In the genomic region with DNA sequence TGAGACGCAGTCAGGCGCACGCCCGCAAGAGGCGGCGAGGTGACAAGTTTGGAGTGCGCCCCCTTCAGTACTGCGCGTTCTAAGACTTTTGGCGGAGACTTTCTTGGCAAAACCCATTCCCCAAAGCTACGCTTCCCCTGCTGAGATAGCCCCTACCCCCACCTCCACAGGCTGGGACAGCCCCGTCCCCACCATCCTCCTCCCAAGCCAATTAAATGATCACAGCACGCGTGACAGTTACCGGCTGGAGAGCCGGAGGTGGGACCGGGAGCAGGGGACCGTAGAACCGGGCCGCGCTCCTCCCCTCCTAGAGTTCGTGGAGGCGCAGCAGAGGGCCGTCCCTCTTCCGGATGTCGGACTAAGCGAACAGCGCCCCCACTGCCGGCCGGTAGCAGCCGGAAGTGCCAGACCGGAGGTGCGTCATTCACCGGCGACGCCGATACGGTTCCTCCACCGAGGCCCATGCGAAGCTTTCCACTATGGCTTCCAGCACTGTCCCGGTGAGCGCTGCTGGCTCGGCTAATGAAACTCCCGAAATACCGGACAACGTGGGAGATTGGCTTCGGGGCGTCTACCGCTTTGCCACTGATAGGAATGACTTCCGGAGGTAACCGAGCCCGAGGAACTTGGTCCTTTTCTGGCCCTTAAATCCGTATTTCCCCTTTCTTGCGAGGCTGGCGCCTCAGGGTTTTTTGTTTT, we compare ENCODE assay signal across 8 cellular contexts. TPM values are rescaled to one million over a fixed set of nuclear protein-coding genes. Genes with fewer than 3 reads are reported as not detected.
DNase-seq lines count a peak whose midpoint lies in the region; ATAC-seq and TF ChIP-seq lines count a peak whose summit lies in the region.

TOMM6 (plus strand) TSS at position 476 of the 699 bp plus-strand sequence; CDS start at position 480, 4 bp downstream.

- H3K4me3 ChIP-seq in Caco-2 (ENCODE audit: low read depth, low read length): peak within 1 kb of the TSS; percentile 86

- H3K4me3 Mint-ChIP-seq in Caco-2 (ENCODE audit: unreplicated experiment): peak within 1 kb of the TSS; percentile 89
- peak within 1 kb of the TSS; percentile 94 to 95 for H3K4me3 Mint-ChIP-seq in effector memory CD8-positive, alpha-beta T cell

- DNase-seq in Caco-2 (peak; percentile 93 to 96), HT1080 (ENCODE audit: low read depth) (peak; percentile 94), NOMO-1 (lab: John Stamatoyannopoulos, UW; ENCODE audit: unreplicated experiment in 2 of 2) (peak; percentile 89 to 93), mesenteric fat pad (ENCODE audit: low spot score) (peak; percentile 99)
- peak; percentile 89 for DNase-seq in activated CD8-positive, alpha-beta memory T cell treated with anti-CD3 and anti-CD28 coated beads for 4 hours (ENCODE audit: low read depth in 2 of 2)
- DNase-seq in effector memory CD8-positive, alpha-beta T cell: peak; percentile 94 to 96 (median 95)
- peak; percentile 92 for DNase-seq in stimulated activated CD8-positive, alpha-beta memory T cell treated with anti-CD3 and anti-CD28 coated beads, Interleukin-15, amount 100 ng/mL, for 24 hours (ENCODE audit: low read depth)

- H3K9me3 ChIP-seq in Caco-2: no peaks in the 10 kb centered on the region

- peaks cover 57% of the 10 kb centered on the region for H3K36me3 Mint-ChIP-seq in Caco-2 (ENCODE audit: insufficient read depth, unreplicated experiment)
- peaks cover 49% of the 10 kb centered on the region for H3K36me3 Mint-ChIP-seq in effector memory CD8-positive, alpha-beta T cell (ENCODE audit: insufficient read depth)

- TF ChIP-seq CTCF in Caco-2 (IDR thresholded peaks at IDR 0.05; ENCODE audit: insufficient read depth in 1 of 2, low read depth in 1 of 2, low read length in 1 of 2, severe bottlenecking in 1 of 2, unreplicated experiment in 1 of 2): peak; percentile 82 to 89

- peak; percentile 77 for ATAC-seq in GM21360 (IDR thresholded peaks at IDR 0.05; ENCODE audit: unreplicated experiment)
- ATAC-seq in effector memory CD8-positive, alpha-beta T cell (replicated peaks): peak; percentile 81

- H3K9me3 Mint-ChIP-seq in Caco-2 (ENCODE audit: unreplicated experiment): no peaks in the 10 kb centered on the region
- H3K9me3 Mint-ChIP-seq in effector memory CD8-positive, alpha-beta T cell: no peaks in the 10 kb centered on the region

- H3K27me3 ChIP-seq in Caco-2 (replicated peaks; ENCODE audit: control insufficient read depth, insufficient read depth, low read length): no peaks in the 10 kb centered on the region

- peaks cover 7% of the 10 kb centered on the region; the same call in 1 of the 2 replicates for H3K4me1 ChIP-seq in Caco-2

- H3K36me3 ChIP-seq in Caco-2 (ENCODE audit: control insufficient read depth, insufficient read depth, low read length): peaks cover 2% of the 10 kb centered on the region

- CTCF ChIA-PET in Caco-2 (lab: Charles Lee): interaction anchor here (1.2 to 2.6 kb wide), 14 partner anchors 9 to 454 kb away, joined by 3 to 23 read pairs (median 9); partner anchors contain the start of genes BYSL, MED20, TAF8 and TFEB

- peak within 1 kb of the TSS; percentile 98 for H3K27ac Mint-ChIP-seq in Caco-2 (ENCODE audit: unreplicated experiment)
- H3K27ac Mint-ChIP-seq in effector memory CD8-positive, alpha-beta T cell: peak within 1 kb of the TSS; percentile 95 to 97

- peaks cover 9% of the 10 kb centered on the region for H3K4me1 Mint-ChIP-seq in Caco-2 (ENCODE audit: low read depth, unreplicated experiment)
- H3K4me1 Mint-ChIP-seq in effector memory CD8-positive, alpha-beta T cell (ENCODE audit: low read depth in 2 of 2): peaks cover 3 to 7% of the 10 kb centered on the region in 2 donors

- H3K27me3 Mint-ChIP-seq in Caco-2 (ENCODE audit: insufficient read depth, unreplicated experiment): no peaks in the 10 kb centered on the region
- no peaks in the 10 kb centered on the region for H3K27me3 Mint-ChIP-seq in effector memory CD8-positive, alpha-beta T cell

- intact Hi-C loops in Caco-2 (cut with micrococcal nuclease; ENCODE audit: unreplicated experiment): loop anchor here (2.0 to 5.0 kb wide), 2 partner anchors 60 to 133 kb away; partner anchors contain the start of genes BYSL and MED20

- BruUV-seq in Caco-2 (replicated peaks; lab: Mats Ljungman, UMichigan): TSS peak; percentile 51

- POLR2A ChIA-PET in Caco-2 (lab: Charles Lee): interaction anchor here (0.6 to 1.5 kb wide), 6 partner anchors 9 to 417 kb away, joined by 3 to 10 read pairs (median 5); partner anchors contain the start of genes BYSL and MED20

RNA-seq across cellular contexts. Expression of gene TOMM6, which starts in this region (rescaled TPM):
- total RNA-seq in Caco-2 (2022) (224 and 260 TPM in 2 replicates), mesenteric fat pad (123 TPM)
- 246 and 250 TPM in 2 replicates for total RNA-seq in HT1080 (2014; rRNA removed; shearing (Covaris generic))
- 459 and 526 TPM in 2 replicates for polyA plus RNA-seq in HT1080 (2015; cell fraction: cytosol; rRNA removed)
- 155 and 191 TPM in 2 replicates for polyA plus RNA-seq in HT1080 (2015; cell fraction: nucleus; rRNA removed)

Comparison
In these comparisons a context has a peak if more than half of its experiments do, and no peak if none do; other contexts are left out.
1. Peak in every context shown above with its lines: DNase-seq, ATAC-seq and H3K4me3 ChIP-seq.